1 cellular context compared by ENCODE assay signal in genomic region chr9:126621056-126621918, GRCh38.
TF ChIP-seq lines count a peak whose summit lies in the region.

No MANE protein-coding gene starts in this region.

TF ChIP-seq in HEK293, 187 proteins besides CTCF, POLR2A, EP300 and RAD21 (continued from another document):
- TF ChIP-seq ZBTB49 (tag by site-specific recombination; IDR thresholded peaks at IDR 0.05; ENCODE audit: low read depth) (no peak), ZNF148 (tag by site-specific recombination; IDR thresholded peaks at IDR 0.05; ENCODE audit: borderline replicate concordance) (no peak), ZNF521 (tag by site-specific recombination; IDR thresholded peaks at IDR 0.05) (no peak), ZBTB6 (tag by site-specific recombination; IDR thresholded peaks at IDR 0.05) (no peak), ZNF704 (tag by site-specific recombination; IDR thresholded peaks at IDR 0.05) (no peak), ZNF658 (tag by site-specific recombination; IDR thresholded peaks at IDR 0.05) (no peak), ZNF366 (tag by site-specific recombination; conservative IDR thresholded peaks at IDR 0.05) (no peak), FEZF1 (tag by site-specific recombination; IDR thresholded peaks at IDR 0.05) (peak; percentile 86), YY1 (tag by site-specific recombination; IDR thresholded peaks at IDR 0.05) (no peak), REST (tag by site-specific recombination; IDR thresholded peaks at IDR 0.05) (no peak), ZFP69B (tag by site-specific recombination; IDR thresholded peaks at IDR 0.05) (no peak), HIC1 (tag by site-specific recombination; IDR thresholded peaks at IDR 0.05) (no peak)
